2 cellular contexts compared by ENCODE assay signal in the genomic region with DNA sequence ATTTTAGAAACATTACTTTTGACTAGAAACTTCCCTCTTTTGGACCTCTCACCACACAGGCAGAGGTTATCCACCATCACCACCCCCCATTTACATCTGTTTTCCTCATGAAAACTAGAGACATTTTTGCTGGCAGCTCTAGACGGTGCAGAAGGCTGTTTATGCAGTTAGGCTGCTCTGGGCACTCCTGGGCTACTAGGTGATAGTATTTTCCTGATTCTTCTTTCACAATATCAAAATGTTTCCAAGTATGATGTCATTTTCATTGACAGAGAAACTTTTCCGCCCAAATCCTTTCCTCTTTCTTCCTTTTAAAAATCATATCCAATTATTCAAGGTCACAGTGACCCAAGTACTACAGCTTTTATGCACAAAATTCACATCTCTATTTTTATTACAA.
TF ChIP-seq lines count a peak whose summit lies in the region.

No MANE protein-coding gene starts in this region.

TF ChIP-seq in A549, 52 proteins besides CTCF, POLR2A, EP300 and RAD21:
- TF ChIP-seq, protein P1, sequence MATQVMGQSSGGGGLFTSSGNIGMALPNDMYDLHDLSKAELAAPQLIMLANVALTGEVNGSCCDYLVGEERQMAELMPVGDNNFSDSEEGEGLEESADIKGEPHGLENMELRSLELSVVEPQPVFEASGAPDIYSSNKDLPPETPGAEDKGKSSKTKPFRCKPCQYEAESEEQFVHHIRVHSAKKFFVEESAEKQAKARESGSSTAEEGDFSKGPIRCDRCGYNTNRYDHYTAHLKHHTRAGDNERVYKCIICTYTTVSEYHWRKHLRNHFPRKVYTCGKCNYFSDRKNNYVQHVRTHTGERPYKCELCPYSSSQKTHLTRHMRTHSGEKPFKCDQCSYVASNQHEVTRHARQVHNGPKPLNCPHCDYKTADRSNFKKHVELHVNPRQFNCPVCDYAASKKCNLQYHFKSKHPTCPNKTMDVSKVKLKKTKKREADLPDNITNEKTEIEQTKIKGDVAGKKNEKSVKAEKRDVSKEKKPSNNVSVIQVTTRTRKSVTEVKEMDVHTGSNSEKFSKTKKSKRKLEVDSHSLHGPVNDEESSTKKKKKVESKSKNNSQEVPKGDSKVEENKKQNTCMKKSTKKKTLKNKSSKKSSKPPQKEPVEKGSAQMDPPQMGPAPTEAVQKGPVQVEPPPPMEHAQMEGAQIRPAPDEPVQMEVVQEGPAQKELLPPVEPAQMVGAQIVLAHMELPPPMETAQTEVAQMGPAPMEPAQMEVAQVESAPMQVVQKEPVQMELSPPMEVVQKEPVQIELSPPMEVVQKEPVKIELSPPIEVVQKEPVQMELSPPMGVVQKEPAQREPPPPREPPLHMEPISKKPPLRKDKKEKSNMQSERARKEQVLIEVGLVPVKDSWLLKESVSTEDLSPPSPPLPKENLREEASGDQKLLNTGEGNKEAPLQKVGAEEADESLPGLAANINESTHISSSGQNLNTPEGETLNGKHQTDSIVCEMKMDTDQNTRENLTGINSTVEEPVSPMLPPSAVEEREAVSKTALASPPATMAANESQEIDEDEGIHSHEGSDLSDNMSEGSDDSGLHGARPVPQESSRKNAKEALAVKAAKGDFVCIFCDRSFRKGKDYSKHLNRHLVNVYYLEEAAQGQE (IDR thresholded peaks at IDR 0.05), result no peak
- TF ChIP-seq, protein P2, sequence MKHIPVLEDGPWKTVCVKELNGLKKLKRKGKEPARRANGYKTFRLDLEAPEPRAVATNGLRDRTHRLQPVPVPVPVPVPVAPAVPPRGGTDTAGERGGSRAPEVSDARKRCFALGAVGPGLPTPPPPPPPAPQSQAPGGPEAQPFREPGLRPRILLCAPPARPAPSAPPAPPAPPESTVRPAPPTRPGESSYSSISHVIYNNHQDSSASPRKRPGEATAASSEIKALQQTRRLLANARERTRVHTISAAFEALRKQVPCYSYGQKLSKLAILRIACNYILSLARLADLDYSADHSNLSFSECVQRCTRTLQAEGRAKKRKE (CRISPR knock-in tag; IDR thresholded peaks at IDR 0.05; ENCODE audit: low read depth), result no peak
- TF ChIP-seq CBX2 (IDR thresholded peaks at IDR 0.05; ENCODE audit: borderline replicate concordance, low read depth) (no peak), SREBF2 (IDR thresholded peaks at IDR 0.05) (no peak), TFCP2L1 (CRISPR knock-in tag; IDR thresholded peaks at IDR 0.05) (no peak), RARB (CRISPR knock-in tag; IDR thresholded peaks at IDR 0.05) (no peak), RNF2 (IDR thresholded peaks at IDR 0.05; ENCODE audit: borderline replicate concordance, low read depth) (no peak), ZC3H11A (IDR thresholded peaks at IDR 0.05) (no peak), BHLHE40 (IDR thresholded peaks at IDR 0.05; ENCODE audit: low read depth, low read length) (no peak), JUNB (IDR thresholded peaks at IDR 0.05) (no peak), RFX5 (IDR thresholded peaks at IDR 0.05) (no peak), HEYL (CRISPR knock-in tag; IDR thresholded peaks at IDR 0.05) (no peak), RCOR1 (IDR thresholded peaks at IDR 0.05; ENCODE audit: low read depth, low read length) (no peak)
- TF ChIP-seq, protein P3, sequence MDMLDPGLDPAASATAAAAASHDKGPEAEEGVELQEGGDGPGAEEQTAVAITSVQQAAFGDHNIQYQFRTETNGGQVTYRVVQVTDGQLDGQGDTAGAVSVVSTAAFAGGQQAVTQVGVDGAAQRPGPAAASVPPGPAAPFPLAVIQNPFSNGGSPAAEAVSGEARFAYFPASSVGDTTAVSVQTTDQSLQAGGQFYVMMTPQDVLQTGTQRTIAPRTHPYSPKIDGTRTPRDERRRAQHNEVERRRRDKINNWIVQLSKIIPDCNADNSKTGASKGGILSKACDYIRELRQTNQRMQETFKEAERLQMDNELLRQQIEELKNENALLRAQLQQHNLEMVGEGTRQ (IDR thresholded peaks at IDR 0.05), result no peak
- TF ChIP-seq, protein P4, sequence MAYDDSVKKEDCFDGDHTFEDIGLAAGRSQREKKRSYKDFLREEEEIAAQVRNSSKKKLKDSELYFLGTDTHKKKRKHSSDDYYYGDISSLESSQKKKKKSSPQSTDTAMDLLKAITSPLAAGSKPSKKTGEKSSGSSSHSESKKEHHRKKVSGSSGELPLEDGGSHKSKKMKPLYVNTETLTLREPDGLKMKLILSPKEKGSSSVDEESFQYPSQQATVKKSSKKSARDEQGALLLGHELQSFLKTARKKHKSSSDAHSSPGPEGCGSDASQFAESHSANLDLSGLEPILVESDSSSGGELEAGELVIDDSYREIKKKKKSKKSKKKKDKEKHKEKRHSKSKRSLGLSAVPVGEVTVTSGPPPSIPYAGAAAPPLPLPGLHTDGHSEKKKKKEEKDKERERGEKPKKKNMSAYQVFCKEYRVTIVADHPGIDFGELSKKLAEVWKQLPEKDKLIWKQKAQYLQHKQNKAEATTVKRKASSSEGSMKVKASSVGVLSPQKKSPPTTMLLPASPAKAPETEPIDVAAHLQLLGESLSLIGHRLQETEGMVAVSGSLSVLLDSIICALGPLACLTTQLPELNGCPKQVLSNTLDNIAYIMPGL (CRISPR knock-in tag; IDR thresholded peaks at IDR 0.05; ENCODE audit: borderline replicate concordance), result no peak

TF ChIP-seq in liver, 16 proteins besides CTCF, POLR2A, EP300 and RAD21 (continued from another document):
- TF ChIP-seq, protein P1 (IDR thresholded peaks at IDR 0.05), result peak; percentile 62
- TF ChIP-seq YY1 (IDR thresholded peaks at IDR 0.05), result peak; percentile 28
- TF ChIP-seq RXRA (IDR thresholded peaks at IDR 0.05), result peak in 1 of 2 donors; percentile 45
- TF ChIP-seq, protein P5, sequence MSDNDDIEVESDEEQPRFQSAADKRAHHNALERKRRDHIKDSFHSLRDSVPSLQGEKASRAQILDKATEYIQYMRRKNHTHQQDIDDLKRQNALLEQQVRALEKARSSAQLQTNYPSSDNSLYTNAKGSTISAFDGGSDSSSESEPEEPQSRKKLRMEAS (IDR thresholded peaks at IDR 0.05), result peak; percentile 30
- peak; percentile 27 for TF ChIP-seq FOXA2 (IDR thresholded peaks at IDR 0.05)
- TF ChIP-seq HNF4A (conservative IDR thresholded peaks at IDR 0.05), result peak in 1 of 2 donors; percentile 34
- TF ChIP-seq, protein P6, sequence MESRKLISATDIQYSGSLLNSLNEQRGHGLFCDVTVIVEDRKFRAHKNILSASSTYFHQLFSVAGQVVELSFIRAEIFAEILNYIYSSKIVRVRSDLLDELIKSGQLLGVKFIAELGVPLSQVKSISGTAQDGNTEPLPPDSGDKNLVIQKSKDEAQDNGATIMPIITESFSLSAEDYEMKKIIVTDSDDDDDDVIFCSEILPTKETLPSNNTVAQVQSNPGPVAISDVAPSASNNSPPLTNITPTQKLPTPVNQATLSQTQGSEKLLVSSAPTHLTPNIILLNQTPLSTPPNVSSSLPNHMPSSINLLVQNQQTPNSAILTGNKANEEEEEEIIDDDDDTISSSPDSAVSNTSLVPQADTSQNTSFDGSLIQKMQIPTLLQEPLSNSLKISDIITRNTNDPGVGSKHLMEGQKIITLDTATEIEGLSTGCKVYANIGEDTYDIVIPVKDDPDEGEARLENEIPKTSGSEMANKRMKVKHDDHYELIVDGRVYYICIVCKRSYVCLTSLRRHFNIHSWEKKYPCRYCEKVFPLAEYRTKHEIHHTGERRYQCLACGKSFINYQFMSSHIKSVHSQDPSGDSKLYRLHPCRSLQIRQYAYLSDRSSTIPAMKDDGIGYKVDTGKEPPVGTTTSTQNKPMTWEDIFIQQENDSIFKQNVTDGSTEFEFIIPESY (IDR thresholded peaks at IDR 0.05), result no peak
- TF ChIP-seq GABPA (IDR thresholded peaks at IDR 0.05 in 1 of 2, conservative IDR thresholded peaks at IDR 0.05 in 1 of 2), result no peak
- TF ChIP-seq SP1 (IDR thresholded peaks at IDR 0.05), result peak; percentile 32
- TF ChIP-seq NR2F2 (IDR thresholded peaks at IDR 0.05), result no peak
- no peak for TF ChIP-seq FOXA1 (IDR thresholded peaks at IDR 0.05)
